Comparison of ENCODE assay signal across 38 cellular contexts in genomic region chr21:30689822-30690221, GRCh38. TPM values are rescaled to one million over a fixed set of nuclear protein-coding genes. Genes with fewer than 3 reads are reported as not detected.
"Had no signal": no experiment of that assay in that cellular context is flagged by ENCODE, and none has a peak within 500 bp of the region (broad histone marks: within the 10 kb centered on the region; RNA-seq: fewer than 3 reads in every experiment).

No MANE protein-coding gene starts in this region.

- H3K27me3 ChIP-seq: ascending aorta, breast epithelium, cardiac muscle cell, esophagus squamous epithelium, gastroesophageal sphincter had no signal

- H3K9me3 Mint-ChIP-seq: activated naive CD4-positive, alpha-beta T cell treated with anti-CD3 and anti-CD28 coated beads, Interleukin-2, amount 10 ng/mL, durations not matched to agents 7 days and 5 days; activated naive CD4-positive, alpha-beta T cell treated with anti-CD3 and anti-CD28 coated beads, Interleukin-2, amount 50 U/mL, for 72 hours; activated naive CD8-positive, alpha-beta T cell treated with anti-CD3 and anti-CD28 coated beads, Interleukin-2, amount 10 ng/mL, durations not matched to agents 7 days and 5 days; activated T-cell treated with anti-CD3 and anti-CD28 coated beads, Interleukin-2, amount 50 U/mL, for 72 hours; effector memory CD8-positive, alpha-beta T cell; T-helper 2 cell treated with Interferon-gamma antibody and Interleukin-4, amounts not matched to agents 5 μg/mL and 100 μg/mL, for 36 hours had no signal

- H3K27ac ChIP-seq: ascending aorta, breast epithelium, cardiac muscle cell, coronary artery, epithelial cell of prostate, esophagus squamous epithelium, gastroesophageal sphincter, WERI-Rb-1 had no signal

- H3K4me3 Mint-ChIP-seq: activated CD4-positive, alpha-beta T cell treated with anti-CD3 and anti-CD28 coated beads, Interleukin-2, amount 10 ng/mL, durations not matched to agents 7 days and 5 days; activated CD8-positive, alpha-beta T cell treated with anti-CD3 and anti-CD28 coated beads for 36 hours; activated naive CD4-positive, alpha-beta T cell treated with anti-CD3 and anti-CD28 coated beads, Interleukin-2, amount 10 ng/mL, durations not matched to agents 7 days and 5 days; activated naive CD8-positive, alpha-beta T cell treated with anti-CD3 and anti-CD28 coated beads, Interleukin-2, amount 10 ng/mL, durations not matched to agents 7 days and 5 days; activated T-cell treated with anti-CD3 and anti-CD28 coated beads, Interleukin-2, amount 50 U/mL, for 72 hours; brain; effector memory CD8-positive, alpha-beta T cell; T-helper 17 cell; T-helper 2 cell treated with Interferon-gamma antibody and Interleukin-4, amounts not matched to agents 5 μg/mL and 100 μg/mL, for 36 hours had no signal

- DNase-seq: activated CD4-positive, alpha-beta T cell treated with anti-CD3 and anti-CD28 coated beads for 1 hour; activated CD4-positive, alpha-beta T cell treated with anti-CD3 and anti-CD28 coated beads for 4 hours; activated CD4-positive, alpha-beta T cell treated with anti-CD3 and anti-CD28 coated beads, Interleukin-2, amount 10 ng/mL, durations not matched to agents 7 days and 5 days; activated CD4-positive, alpha-beta T cell treated with anti-CD3 and anti-CD28 coated beads, Interleukin-2, amount 50 U/mL, for 4 hours; activated CD8-positive, alpha-beta memory T cell treated with anti-CD3 and anti-CD28 coated beads for 24 hours; activated CD8-positive, alpha-beta T cell treated with anti-CD3 and anti-CD28 coated beads for 36 hours; activated gamma-delta T cell; activated naive CD4-positive, alpha-beta T cell; activated naive CD4-positive, alpha-beta T cell treated with anti-CD3 and anti-CD28 coated beads, Interleukin-2, amount 10 ng/mL, durations not matched to agents 7 days and 5 days; activated naive CD8-positive, alpha-beta T cell treated with anti-CD3 and anti-CD28 coated beads, Interleukin-2, amount 10 ng/mL, durations not matched to agents 7 days and 5 days; activated T-cell treated with anti-CD3 and anti-CD28 coated beads, Interleukin-2, amount 50 U/mL, for 72 hours; central memory CD4-positive, alpha-beta T cell; cerebellar nuclear complex; dermis blood vessel endothelial cell; effector CD4-positive, alpha-beta T cell; effector memory CD8-positive, alpha-beta T cell; esophagus squamous epithelium; foreskin melanocyte; SW 1271; T-helper 1 cell; T-helper 17 cell; T1000; WERI-Rb-1 had no signal

- H3K9me3 ChIP-seq: ascending aorta, esophagus squamous epithelium had no signal

- H3K27me3 Mint-ChIP-seq: activated CD8-positive, alpha-beta T cell treated with anti-CD3 and anti-CD28 coated beads for 36 hours; activated naive CD4-positive, alpha-beta T cell treated with anti-CD3 and anti-CD28 coated beads, Interleukin-2, amount 10 ng/mL, durations not matched to agents 7 days and 5 days; activated naive CD8-positive, alpha-beta T cell treated with anti-CD3 and anti-CD28 coated beads, Interleukin-2, amount 10 ng/mL, durations not matched to agents 7 days and 5 days; brain had no signal

- H3K4me1 Mint-ChIP-seq: activated CD4-positive, alpha-beta T cell treated with anti-CD3 and anti-CD28 coated beads, Interleukin-2, amount 10 ng/mL, durations not matched to agents 7 days and 5 days; activated naive CD4-positive, alpha-beta T cell treated with anti-CD3 and anti-CD28 coated beads, Interleukin-2, amount 10 ng/mL, durations not matched to agents 7 days and 5 days; activated naive CD8-positive, alpha-beta T cell treated with anti-CD3 and anti-CD28 coated beads, Interleukin-2, amount 10 ng/mL, durations not matched to agents 7 days and 5 days; brain; T-helper 17 cell had no signal

- ATAC-seq: activated CD8-positive, alpha-beta T cell treated with anti-CD3 and anti-CD28 coated beads for 36 hours; activated naive CD4-positive, alpha-beta T cell treated with anti-CD3 and anti-CD28 coated beads, Interleukin-2, amount 50 U/mL, for 72 hours; activated T-cell treated with anti-CD3 and anti-CD28 coated beads, Interleukin-2, amount 50 U/mL, for 72 hours; effector memory CD8-positive, alpha-beta T cell; gastroesophageal sphincter; T-helper 17 cell had no signal

- FAIRE-seq: endometrium, endothelial cell of umbilical vein had no signal

- H3K4me1 ChIP-seq: ascending aorta, breast epithelium, esophagus squamous epithelium, gastroesophageal sphincter had no signal

- H3K36me3 ChIP-seq: ascending aorta, breast epithelium, cardiac muscle cell, esophagus squamous epithelium, gastroesophageal sphincter, WERI-Rb-1 had no signal

- H3K4me3 ChIP-seq: ascending aorta, breast epithelium, cardiac muscle cell, coronary artery, esophagus squamous epithelium, gastroesophageal sphincter had no signal

- H3K27ac Mint-ChIP-seq: activated CD4-positive, alpha-beta T cell treated with anti-CD3 and anti-CD28 coated beads, Interleukin-2, amount 10 ng/mL, durations not matched to agents 7 days and 5 days; activated CD8-positive, alpha-beta T cell treated with anti-CD3 and anti-CD28 coated beads for 36 hours; activated naive CD4-positive, alpha-beta T cell treated with anti-CD3 and anti-CD28 coated beads, Interleukin-2, amount 10 ng/mL, durations not matched to agents 7 days and 5 days; activated naive CD4-positive, alpha-beta T cell treated with anti-CD3 and anti-CD28 coated beads, Interleukin-2, amount 50 U/mL, for 72 hours; activated naive CD8-positive, alpha-beta T cell treated with anti-CD3 and anti-CD28 coated beads, Interleukin-2, amount 10 ng/mL, durations not matched to agents 7 days and 5 days; activated T-cell treated with anti-CD3 and anti-CD28 coated beads, Interleukin-2, amount 50 U/mL, for 72 hours; brain; effector memory CD8-positive, alpha-beta T cell; T-helper 17 cell; T-helper 2 cell treated with Interferon-gamma antibody and Interleukin-4, amounts not matched to agents 5 μg/mL and 100 μg/mL, for 36 hours had no signal

- H3K36me3 Mint-ChIP-seq: activated naive CD4-positive, alpha-beta T cell treated with anti-CD3 and anti-CD28 coated beads, Interleukin-2, amount 10 ng/mL, durations not matched to agents 7 days and 5 days; activated naive CD4-positive, alpha-beta T cell treated with anti-CD3 and anti-CD28 coated beads, Interleukin-2, amount 50 U/mL, for 72 hours; activated naive CD8-positive, alpha-beta T cell treated with anti-CD3 and anti-CD28 coated beads, Interleukin-2, amount 10 ng/mL, durations not matched to agents 7 days and 5 days; brain had no signal

RNA-seq across cellular contexts. Expression of gene KRTAP21-3, which starts 28.8 kb away (rescaled TPM):
- total RNA-seq: activated CD4-positive, alpha-beta T cell treated with anti-CD3 and anti-CD28 coated beads, Interleukin-2, amount 10 ng/mL, durations not matched to agents 7 days and 5 days; activated CD8-positive, alpha-beta T cell treated with anti-CD3 and anti-CD28 coated beads for 36 hours; activated naive CD4-positive, alpha-beta T cell treated with anti-CD3 and anti-CD28 coated beads, Interleukin-2, amount 50 U/mL, for 72 hours; activated naive CD8-positive, alpha-beta T cell treated with anti-CD3 and anti-CD28 coated beads, Interleukin-2, amount 10 ng/mL, durations not matched to agents 7 days and 5 days; activated T-cell treated with anti-CD3 and anti-CD28 coated beads, Interleukin-2, amount 50 U/mL, for 72 hours; ascending aorta; breast epithelium; cardiac muscle cell; dermis blood vessel endothelial cell; endothelial cell of umbilical vein; esophagus squamous epithelium; fibroblast of lung; fibroblast of villous mesenchyme; gastroesophageal sphincter; glomerular endothelial cell; T-helper 17 cell had no signal
- polyA plus RNA-seq: cardiac muscle cell, endothelial cell of umbilical vein, esophagus, fibroblast of lung had no signal

RNA-seq across cellular contexts. Expression of gene KRTAP20-3, which starts 47.2 kb away (rescaled TPM):
- total RNA-seq: activated CD4-positive, alpha-beta T cell treated with anti-CD3 and anti-CD28 coated beads, Interleukin-2, amount 10 ng/mL, durations not matched to agents 7 days and 5 days; activated CD8-positive, alpha-beta T cell treated with anti-CD3 and anti-CD28 coated beads for 36 hours; activated naive CD4-positive, alpha-beta T cell treated with anti-CD3 and anti-CD28 coated beads, Interleukin-2, amount 50 U/mL, for 72 hours; activated naive CD8-positive, alpha-beta T cell treated with anti-CD3 and anti-CD28 coated beads, Interleukin-2, amount 10 ng/mL, durations not matched to agents 7 days and 5 days; activated T-cell treated with anti-CD3 and anti-CD28 coated beads, Interleukin-2, amount 50 U/mL, for 72 hours; ascending aorta; breast epithelium; cardiac muscle cell; dermis blood vessel endothelial cell; endothelial cell of umbilical vein; esophagus squamous epithelium; fibroblast of lung; fibroblast of villous mesenchyme; gastroesophageal sphincter; glomerular endothelial cell; T-helper 17 cell had no signal
- polyA plus RNA-seq: cardiac muscle cell, endothelial cell of umbilical vein, esophagus, fibroblast of lung had no signal

RNA-seq across cellular contexts. Expression of gene KRTAP20-2, which starts 54.8 kb away (rescaled TPM):
- total RNA-seq: activated CD4-positive, alpha-beta T cell treated with anti-CD3 and anti-CD28 coated beads, Interleukin-2, amount 10 ng/mL, durations not matched to agents 7 days and 5 days; activated CD8-positive, alpha-beta T cell treated with anti-CD3 and anti-CD28 coated beads for 36 hours; activated naive CD4-positive, alpha-beta T cell treated with anti-CD3 and anti-CD28 coated beads, Interleukin-2, amount 50 U/mL, for 72 hours; activated naive CD8-positive, alpha-beta T cell treated with anti-CD3 and anti-CD28 coated beads, Interleukin-2, amount 10 ng/mL, durations not matched to agents 7 days and 5 days; activated T-cell treated with anti-CD3 and anti-CD28 coated beads, Interleukin-2, amount 50 U/mL, for 72 hours; ascending aorta; breast epithelium; cardiac muscle cell; dermis blood vessel endothelial cell; endothelial cell of umbilical vein; esophagus squamous epithelium; fibroblast of lung; fibroblast of villous mesenchyme; gastroesophageal sphincter; glomerular endothelial cell; T-helper 17 cell had no signal
- polyA plus RNA-seq: cardiac muscle cell, endothelial cell of umbilical vein, esophagus, fibroblast of lung had no signal

RNA-seq across cellular contexts. Expression of gene KRTAP21-2, which starts 57.2 kb away (rescaled TPM):
- total RNA-seq: activated CD4-positive, alpha-beta T cell treated with anti-CD3 and anti-CD28 coated beads, Interleukin-2, amount 10 ng/mL, durations not matched to agents 7 days and 5 days; activated CD8-positive, alpha-beta T cell treated with anti-CD3 and anti-CD28 coated beads for 36 hours; activated naive CD4-positive, alpha-beta T cell treated with anti-CD3 and anti-CD28 coated beads, Interleukin-2, amount 50 U/mL, for 72 hours; activated naive CD8-positive, alpha-beta T cell treated with anti-CD3 and anti-CD28 coated beads, Interleukin-2, amount 10 ng/mL, durations not matched to agents 7 days and 5 days; activated T-cell treated with anti-CD3 and anti-CD28 coated beads, Interleukin-2, amount 50 U/mL, for 72 hours; ascending aorta; breast epithelium; cardiac muscle cell; endothelial cell of umbilical vein; esophagus squamous epithelium; fibroblast of lung; fibroblast of villous mesenchyme; gastroesophageal sphincter; glomerular endothelial cell; T-helper 17 cell had no signal
- polyA plus RNA-seq: cardiac muscle cell, endothelial cell of umbilical vein, esophagus, fibroblast of lung had no signal
